8 cellular contexts compared by ENCODE assay signal in genomic region chr10:42551582-42552187, GRCh38.
DNase-seq lines count a peak whose midpoint lies in the region; ATAC-seq and TF ChIP-seq lines count a peak whose summit lies in the region.

No MANE protein-coding gene starts in this region.

- no peak for TF ChIP-seq CTCF in fibroblast of pulmonary artery (IDR thresholded peaks at IDR 0.05; ENCODE audit: low read length, missing control alignments)

- peak; percentile 34 for DNase-seq in DMS 273 (lab: John Stamatoyannopoulos, UW; ENCODE audit: unreplicated experiment)
- no peak for DNase-seq in DMS 273 treated with DMSO at 0.1 percent for 48 hours (lab: John Stamatoyannopoulos, UW)
- DNase-seq in fibroblast of pulmonary artery (ENCODE audit: low read depth): no peak
- peak; percentile 3 for DNase-seq in renal cortical epithelial cell (ENCODE audit: low read depth)
- DNase-seq in posterior vena cava (ENCODE audit: low spot score): no peak

- peak overlapping the region; percentile 92 for H3K4me3 ChIP-seq in fibroblast of pulmonary artery (replicated peaks; ENCODE audit: low read depth, low read length)

- ATAC-seq in SK-N-SH treated with all-trans-retinoic acid at 6 μM for 48 hours (peak; percentile 30), HG03442 (IDR thresholded peaks at IDR 0.05; ENCODE audit: unreplicated experiment) (no peak), esophagus mucosa (no peak)

- intact Hi-C loops in posterior vena cava (cut with DNase I): no loop called here

TF ChIP-seq in SK-N-SH treated with all-trans-retinoic acid at 6 μM for 48 hours, 23 proteins besides CTCF, POLR2A, EP300 and RAD21:
- TF ChIP-seq TOX (CRISPR knock-in tag; IDR thresholded peaks at IDR 0.05; ENCODE audit: borderline replicate concordance): no peak
- TF ChIP-seq CSDC2 (CRISPR knock-in tag; IDR thresholded peaks at IDR 0.05): no peak
- TF ChIP-seq ZFP3 (CRISPR knock-in tag; IDR thresholded peaks at IDR 0.05): no peak
- no peak for TF ChIP-seq CREB5 (CRISPR knock-in tag; IDR thresholded peaks at IDR 0.05; ENCODE audit: low read depth)
- no peak for TF ChIP-seq BACH2 (CRISPR knock-in tag; IDR thresholded peaks at IDR 0.05; ENCODE audit: borderline replicate concordance)
- no peak for TF ChIP-seq SNAI2 (CRISPR knock-in tag; IDR thresholded peaks at IDR 0.05)
- no peak for TF ChIP-seq TCF4 (CRISPR knock-in tag; IDR thresholded peaks at IDR 0.05; ENCODE audit: borderline replicate concordance)
- no peak for TF ChIP-seq GLIS3 (CRISPR knock-in tag; IDR thresholded peaks at IDR 0.05)
- TF ChIP-seq, protein P1, sequence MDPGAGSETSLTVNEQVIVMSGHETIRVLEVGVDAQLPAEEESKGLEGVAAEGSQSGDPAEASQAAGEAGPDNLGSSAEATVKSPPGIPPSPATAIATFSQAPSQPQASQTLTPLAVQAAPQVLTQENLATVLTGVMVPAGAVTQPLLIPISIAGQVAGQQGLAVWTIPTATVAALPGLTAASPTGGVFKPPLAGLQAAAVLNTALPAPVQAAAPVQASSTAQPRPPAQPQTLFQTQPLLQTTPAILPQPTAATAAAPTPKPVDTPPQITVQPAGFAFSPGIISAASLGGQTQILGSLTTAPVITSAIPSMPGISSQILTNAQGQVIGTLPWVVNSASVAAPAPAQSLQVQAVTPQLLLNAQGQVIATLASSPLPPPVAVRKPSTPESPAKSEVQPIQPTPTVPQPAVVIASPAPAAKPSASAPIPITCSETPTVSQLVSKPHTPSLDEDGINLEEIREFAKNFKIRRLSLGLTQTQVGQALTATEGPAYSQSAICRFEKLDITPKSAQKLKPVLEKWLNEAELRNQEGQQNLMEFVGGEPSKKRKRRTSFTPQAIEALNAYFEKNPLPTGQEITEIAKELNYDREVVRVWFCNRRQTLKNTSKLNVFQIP (CRISPR knock-in tag; IDR thresholded peaks at IDR 0.05; ENCODE audit: borderline replicate concordance, low read depth): no peak
- no peak for TF ChIP-seq ZNF565 (CRISPR knock-in tag; conservative IDR thresholded peaks at IDR 0.05; ENCODE audit: low read depth)
- no peak for TF ChIP-seq ESRRG (CRISPR knock-in tag; IDR thresholded peaks at IDR 0.05)
- TF ChIP-seq ARNTL (CRISPR knock-in tag; IDR thresholded peaks at IDR 0.05; ENCODE audit: borderline replicate concordance, low read depth): no peak

Comparison
In these comparisons a context has a peak if more than half of its experiments do, and no peak if none do; other contexts are left out.
1. DNase-seq: peak in DMS 273 (single experiment) and renal cortical epithelial cell (single experiment); none in DMS 273 treated with DMSO at 0.1 percent for 48 hours (single experiment), fibroblast of pulmonary artery (single experiment) and posterior vena cava (single experiment).